In genomic region chr2:201232125-201232815, GRCh38 we compare ENCODE assay signal across 8 cellular contexts. TPM values are rescaled to one million over a fixed set of nuclear protein-coding genes. Genes with fewer than 3 reads are reported as not detected.
DNase-seq lines count a peak whose midpoint lies in the region; ATAC-seq and TF ChIP-seq lines count a peak whose summit lies in the region.

No MANE protein-coding gene starts in this region.

- H3K27me3 Mint-ChIP-seq in WTC11 (ENCODE audit: low read depth), result peaks cover 4% of the 10 kb centered on the region; the same call in 1 of the 2 replicates

- TF ChIP-seq CTCF in AG09319 (IDR thresholded peaks at IDR 0.05; ENCODE audit: low read depth, low read length), result peak; percentile 91
- TF ChIP-seq CTCF in WTC11 (IDR thresholded peaks at IDR 0.05), result peak; percentile 76

- H3K27ac Mint-ChIP-seq in WTC11, result peak overlapping the region; percentile 23; the same call in 1 of the 2 replicates

- CTCF ChIA-PET in WTC11 (lab: Charles Lee), result interaction anchor here (0.5 to 2.8 kb wide), 83 partner anchors 8 to 526 kb away, joined by 3 to 78 read pairs (median 4); partner anchors contain the start of genes CASP10, FLACC1, HYCC2 and NDUFB3

- POLR2A ChIA-PET in WTC11 (lab: Charles Lee), result interaction anchor here (0.6 to 0.8 kb wide), 2 partner anchors 49 to 75 kb away, joined by 3 read pairs; partner anchors contain the start of gene CASP10

- peaks cover 3% of the 10 kb centered on the region; the same call in 1 of the 2 replicates for H3K36me3 Mint-ChIP-seq in WTC11

- H3K4me1 Mint-ChIP-seq in WTC11, result peaks cover 20% of the 10 kb centered on the region

- DNase-seq in AG09319 (ENCODE audit: extremely low read depth, low read depth), result peak; percentile 82
- peak; percentile 91 for DNase-seq in NCI-H345 (lab: John Stamatoyannopoulos, UW)
- DNase-seq in WTC11 (ENCODE audit: low spot score), result peak; percentile 89
- DNase-seq in central memory CD4-positive, alpha-beta T cell, result peak; percentile 91
- DNase-seq in kidney glomerular epithelial cell (lab: John Stamatoyannopoulos, UW), result peak; percentile 94
- DNase-seq in stimulated activated CD4-positive, alpha-beta T cell treated with anti-CD3 and anti-CD28 coated beads, Interleukin-1b, Interleukin-23, amount 100 ng/mL, for 48 hours, result peak; percentile 92

- peaks cover 8% of the 10 kb centered on the region for H3K9me3 Mint-ChIP-seq in WTC11

- H3K4me3 Mint-ChIP-seq in WTC11, result no peak overlapping the region; the same call in 1 of the 2 replicates

- peak; percentile 40 for ATAC-seq in GM18873 (IDR thresholded peaks at IDR 0.05; ENCODE audit: low FRiP score, unreplicated experiment)
- peak; percentile 62 for ATAC-seq in HG03175 (IDR thresholded peaks at IDR 0.05; ENCODE audit: unreplicated experiment)
- peak; percentile 82 for ATAC-seq in WTC11

TF ChIP-seq in WTC11, 78 proteins besides CTCF, POLR2A, EP300 and RAD21 (continues in another document):
- TF ChIP-seq TP53 (CRISPR knock-in tag; IDR thresholded peaks at IDR 0.05) (no peak), ARID4B (CRISPR knock-in tag; IDR thresholded peaks at IDR 0.05; ENCODE audit: borderline replicate concordance) (no peak), ZNF423 (CRISPR knock-in tag; IDR thresholded peaks at IDR 0.05) (0 out of 2 replicates have a peak, but pooled peaks have one; percentile 31), USF2 (CRISPR knock-in tag; IDR thresholded peaks at IDR 0.05) (no peak), SMAD4 (CRISPR knock-in tag; IDR thresholded peaks at IDR 0.05) (no peak), ATF2 (CRISPR knock-in tag; IDR thresholded peaks at IDR 0.05; ENCODE audit: borderline replicate concordance, low read depth) (no peak), KAT7 (CRISPR knock-in tag; IDR thresholded peaks at IDR 0.05; ENCODE audit: borderline replicate concordance) (no peak), ZBTB43 (CRISPR knock-in tag; IDR thresholded peaks at IDR 0.05) (no peak), ESRRA (CRISPR knock-in tag; IDR thresholded peaks at IDR 0.05; ENCODE audit: borderline replicate concordance) (no peak), HMGA2 (CRISPR knock-in tag; IDR thresholded peaks at IDR 0.05) (no peak), TEAD4 (CRISPR knock-in tag; IDR thresholded peaks at IDR 0.05) (no peak), SOX15 (CRISPR knock-in tag; IDR thresholded peaks at IDR 0.05) (no peak), ZNF671 (CRISPR knock-in tag; IDR thresholded peaks at IDR 0.05) (no peak), CBFB (CRISPR knock-in tag; IDR thresholded peaks at IDR 0.05; ENCODE audit: low read depth) (no peak), HMGXB4 (CRISPR knock-in tag; IDR thresholded peaks at IDR 0.05) (peak; percentile 53; the same call in 1 of the 2 replicates), IRF1 (CRISPR knock-in tag; IDR thresholded peaks at IDR 0.05) (no peak), FOXP1 (CRISPR knock-in tag; IDR thresholded peaks at IDR 0.05; ENCODE audit: borderline replicate concordance) (no peak), JAZF1 (CRISPR knock-in tag; IDR thresholded peaks at IDR 0.05) (no peak), ELF4 (CRISPR knock-in tag; IDR thresholded peaks at IDR 0.05; ENCODE audit: low read depth) (no peak), PRRX2 (CRISPR knock-in tag; IDR thresholded peaks at IDR 0.05) (peak; percentile 81), ZSCAN18 (CRISPR knock-in tag; IDR thresholded peaks at IDR 0.05) (peak; percentile 67; the same call in 1 of the 2 replicates)

RNA-seq across cellular contexts. Expression of gene CASP8, which starts 28.1 kb away (rescaled TPM):
- 3.3 to 4.8 TPM (median 4.4 TPM) in 3 replicates for total RNA-seq in WTC11 (2021)

RNA-seq across cellular contexts. Expression of gene CASP10, which starts 49.3 kb away (rescaled TPM):
- 2.8 to 2.9 TPM (median 2.8 TPM) in 3 replicates for total RNA-seq in WTC11 (2021)

Comparison
In these comparisons a context has a peak if more than half of its experiments do, and no peak if none do; other contexts are left out.
1. Peak in every context shown above with its lines: DNase-seq and ATAC-seq.